Comparison of ENCODE assay signal across 1 cellular context in genomic region chr22:35418726-35419125, GRCh38.
TF ChIP-seq lines count a peak whose summit lies in the region.

No MANE protein-coding gene starts in this region.

TF ChIP-seq in IMR-90, 13 proteins besides CTCF, POLR2A, EP300 and RAD21:
- TF ChIP-seq SMC3 (IDR thresholded peaks at IDR 0.05; ENCODE audit: low read depth, low read length) (no peak), MXI1 (IDR thresholded peaks at IDR 0.05; ENCODE audit: borderline replicate concordance, low read depth, low read length) (no peak), BHLHE40 (IDR thresholded peaks at IDR 0.05; ENCODE audit: low read depth, low read length) (no peak), CHD1 (IDR thresholded peaks at IDR 0.05; ENCODE audit: low read depth, low read length) (no peak), MAFK (IDR thresholded peaks at IDR 0.05; ENCODE audit: low read depth, low read length) (no peak), NFE2L2 (IDR thresholded peaks at IDR 0.05; ENCODE audit: low read depth, low read length) (no peak), RCOR1 (IDR thresholded peaks at IDR 0.05; ENCODE audit: insufficient replicate concordance, low read length) (no peak), CEBPB (IDR thresholded peaks at IDR 0.05; ENCODE audit: low read depth, low read length) (no peak), RFX5 (IDR thresholded peaks at IDR 0.05; ENCODE audit: low read depth, low read length) (no peak), USF2 (IDR thresholded peaks at IDR 0.05; ENCODE audit: low read depth, low read length) (no peak), MAZ (IDR thresholded peaks at IDR 0.05; ENCODE audit: borderline replicate concordance, low read depth, low read length) (no peak), FOS (IDR thresholded peaks at IDR 0.05; ENCODE audit: low read depth, low read length) (no peak)
- TF ChIP-seq, protein P1, sequence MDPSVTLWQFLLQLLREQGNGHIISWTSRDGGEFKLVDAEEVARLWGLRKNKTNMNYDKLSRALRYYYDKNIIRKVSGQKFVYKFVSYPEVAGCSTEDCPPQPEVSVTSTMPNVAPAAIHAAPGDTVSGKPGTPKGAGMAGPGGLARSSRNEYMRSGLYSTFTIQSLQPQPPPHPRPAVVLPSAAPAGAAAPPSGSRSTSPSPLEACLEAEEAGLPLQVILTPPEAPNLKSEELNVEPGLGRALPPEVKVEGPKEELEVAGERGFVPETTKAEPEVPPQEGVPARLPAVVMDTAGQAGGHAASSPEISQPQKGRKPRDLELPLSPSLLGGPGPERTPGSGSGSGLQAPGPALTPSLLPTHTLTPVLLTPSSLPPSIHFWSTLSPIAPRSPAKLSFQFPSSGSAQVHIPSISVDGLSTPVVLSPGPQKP (IDR thresholded peaks at IDR 0.05; ENCODE audit: borderline replicate concordance, low read depth, low read length) = no peak
